ENCODE assay signal across 1 cellular context in genomic region chr1:42660907-42661500, GRCh38.
TF ChIP-seq lines count a peak whose summit lies in the region.

No MANE protein-coding gene starts in this region.

TF ChIP-seq in GM12878, 131 proteins besides CTCF, POLR2A, EP300 and RAD21 (continued from another document):
- no peak for TF ChIP-seq IRF5 (IDR thresholded peaks at IDR 0.05; ENCODE audit: borderline replicate concordance)
- TF ChIP-seq MLLT1 (IDR thresholded peaks at IDR 0.05): peak; percentile 92
- peak; percentile 34; the same call in 1 of the 2 replicates for TF ChIP-seq ZNF384 (IDR thresholded peaks at IDR 0.05; ENCODE audit: borderline replicate concordance, low read depth, low read length)
- peak; percentile 43; the same call in 1 of the 2 replicates for TF ChIP-seq RUNX3 (IDR thresholded peaks at IDR 0.05; ENCODE audit: low read length)
- TF ChIP-seq MTA2 (IDR thresholded peaks at IDR 0.05; ENCODE audit: low read depth): 0 out of 2 replicates have a peak, but pooled peaks have one; percentile 23
